21 cellular contexts compared by ENCODE assay signal in genomic region chr1:109579044-109579443, GRCh38. TPM values are rescaled to one million over a fixed set of nuclear protein-coding genes. Genes with fewer than 3 reads are reported as not detected.
DNase-seq lines count a peak whose midpoint lies in the region; ATAC-seq and TF ChIP-seq lines count a peak whose summit lies in the region.
"Had no signal": no experiment of that assay in that cellular context is flagged by ENCODE, and none has a peak within 500 bp of the region (broad histone marks: within the 10 kb centered on the region; RNA-seq: fewer than 3 reads in every experiment).

No MANE protein-coding gene starts in this region.

- in situ Hi-C loops in mammary epithelial cell (cut with MboI; ENCODE audit: low sequenced_read_pairs in 2 of 2) = no loop called here

- H3K79me2 ChIP-seq in mammary epithelial cell (ENCODE audit: insufficient read depth, low read length) = peaks cover 65% of the 10 kb centered on the region

- H3K4me3 ChIP-seq in A673 (ENCODE audit: low read depth, low read length, poor library complexity, severe bottlenecking) (no peak overlapping the region), mesenchymal stem cell (ENCODE audit: insufficient read depth in 1 of 2, low read depth in 1 of 2, low read length in 2 of 2) (no peak overlapping the region), mammary epithelial cell (replicated peaks in 1 of 3; ENCODE audit: insufficient read depth in 1 of 3, low read depth in 2 of 3, low read length in 3 of 3) (no peak overlapping the region)
- H3K4me3 ChIP-seq: colonic mucosa, lower lobe of right lung had no signal

- no peak overlapping the region for H4K8ac ChIP-seq in mesenchymal stem cell (ENCODE audit: low read length)

- H2BK120ac ChIP-seq in mesenchymal stem cell (ENCODE audit: low read depth, low read length) = no peak overlapping the region

- no peak overlapping the region for H4K91ac ChIP-seq in mesenchymal stem cell (ENCODE audit: low read length)

- no peak overlapping the region for H2AK5ac ChIP-seq in mesenchymal stem cell (ENCODE audit: low read length, severe bottlenecking)

- no TSS peak for BruUV-seq in A673 (replicated peaks; lab: Mats Ljungman, UMichigan)
- no TSS peak for BruUV-seq in mammary epithelial cell (replicated peaks; lab: Mats Ljungman, UMichigan)

- H3K79me1 ChIP-seq in mesenchymal stem cell (replicated peaks; ENCODE audit: low read length, poor library complexity, severe bottlenecking) = peaks cover 8% of the 10 kb centered on the region

- no peak overlapping the region for H2BK12ac ChIP-seq in mesenchymal stem cell (ENCODE audit: low read length in 2 of 2)

- no peak overlapping the region for H3K14ac ChIP-seq in mesenchymal stem cell (ENCODE audit: low read length in 2 of 2)

- DNase-seq in A673 (ENCODE audit: low spot score) (no peak), GM03348 (ENCODE audit: low spot score) (peak; percentile 16), caudate nucleus (lab: John Stamatoyannopoulos, UW) (no peak), mesenchymal stem cell (no peak), SKM-1 (lab: John Stamatoyannopoulos, UW; ENCODE audit: unreplicated experiment) (no peak), HK-2 (ENCODE audit: unreplicated experiment) (no peak), mammary epithelial cell (no peak)
- DNase-seq: activated naive CD8-positive, alpha-beta T cell treated with anti-CD3 and anti-CD28 coated beads, Interleukin-2, amount 10 ng/mL, durations not matched to agents 7 days and 5 days; BE2C; colonic mucosa; lower lobe of right lung; MM.1S; NCI-H2081; NCI-H526 treated with DMSO at 0.1 percent for 48 hours; stimulated activated CD4-positive, alpha-beta T cell treated with anti-CD3 and anti-CD28 coated beads, Interleukin-4, amount 100 ng/mL, for 24 hours had no signal

- dilution Hi-C loops in mammary epithelial cell (cut with HindIII; ENCODE audit: low sequenced_read_pairs) = no loop called here

- CTCF ChIA-PET in A673 (lab: Charles Lee) (no interaction called here), mammary epithelial cell (lab: Charles Lee; ENCODE audit: low non-redundant PET) (no interaction called here)

- no peak for ATAC-seq in HG02973 (IDR thresholded peaks at IDR 0.05; ENCODE audit: unreplicated experiment)
- ATAC-seq: lower lobe of right lung, sciatic nerve had no signal

- intact Hi-C loops in A673 (cut with micrococcal nuclease; ENCODE audit: unreplicated experiment) (no loop called here), mammary epithelial cell (cut with micrococcal nuclease) (no loop called here)

- H2BK15ac ChIP-seq in mesenchymal stem cell (ENCODE audit: low read depth, poor library complexity, severe bottlenecking) = no peak overlapping the region

- no peak overlapping the region for H3K18ac ChIP-seq in mesenchymal stem cell (ENCODE audit: low read depth in 1 of 2, low read length in 2 of 2)

- H2BK5ac ChIP-seq in mesenchymal stem cell (ENCODE audit: low read depth, low read length, poor library complexity, severe bottlenecking) = no peak overlapping the region

- TF ChIP-seq CTCF in A673 (conservative IDR thresholded peaks at IDR 0.05; ENCODE audit: low read depth, low read length) (no peak), mammary epithelial cell (conservative IDR thresholded peaks at IDR 0.05 in 1 of 2, IDR thresholded peaks at IDR 0.05 in 1 of 2; ENCODE audit: extremely low read depth in 1 of 2, insufficient read depth in 1 of 2, low read depth in 1 of 2, low read length in 2 of 2) (no peak)

- H3K27me3 ChIP-seq in A673 (replicated peaks; ENCODE audit: insufficient read depth, low read depth, low read length, poor library complexity) (no peaks in the 10 kb centered on the region), mesenchymal stem cell (ENCODE audit: control insufficient read depth in 1 of 2, insufficient read depth in 1 of 2, low read length in 2 of 2) (no peaks in the 10 kb centered on the region), mammary epithelial cell (ENCODE audit: insufficient read depth, low read length) (no peaks in the 10 kb centered on the region)
- H3K27me3 ChIP-seq: BE2C, colonic mucosa had no signal

- WGBS in mesenchymal stem cell = 100% methylated on average over 2 of the region's 3 CpGs
- 93% methylated on average over 3 of the region's 3 CpGs for WGBS in mammary epithelial cell (ENCODE audit: low coverage, missing lambda C conversion rate)

- no peak overlapping the region for H3K23ac ChIP-seq in mesenchymal stem cell (ENCODE audit: low read length in 2 of 2)

- H2AFZ ChIP-seq in mesenchymal stem cell (ENCODE audit: low read depth, low read length) (no peak overlapping the region), mammary epithelial cell (ENCODE audit: low read depth, low read length) (no peak overlapping the region)

- H3K27ac ChIP-seq in A673 (ENCODE audit: low read depth, low read length, poor library complexity, severe bottlenecking) (peak overlapping the region; percentile 3), caudate nucleus (ENCODE audit: low read depth, low read length) (peak overlapping the region; percentile 9), mesenchymal stem cell (ENCODE audit: low read length, poor library complexity, severe bottlenecking) (peak overlapping the region; percentile 43), mammary epithelial cell (ENCODE audit: insufficient read depth, low read depth, low read length) (no peak overlapping the region)
- H3K27ac ChIP-seq: colonic mucosa, lower lobe of right lung, VCaP had no signal

- H4K20me1 ChIP-seq in mammary epithelial cell (ENCODE audit: insufficient read depth, low read length) = no peaks in the 10 kb centered on the region

- H3K9me3 ChIP-seq in A673 (ENCODE audit: low read depth, low read length, poor library complexity, severe bottlenecking) (no peaks in the 10 kb centered on the region), mesenchymal stem cell (ENCODE audit: control insufficient read depth, low read length) (no peaks in the 10 kb centered on the region), mammary epithelial cell (replicated peaks; ENCODE audit: insufficient read depth, low read length) (no peaks in the 10 kb centered on the region)
- H3K9me3 ChIP-seq: BE2C, colonic mucosa, lower lobe of right lung had no signal

- H3K9ac ChIP-seq in mesenchymal stem cell (ENCODE audit: low read length) (no peak overlapping the region), mammary epithelial cell (ENCODE audit: insufficient read depth, low read length) (no peak overlapping the region)

- H3K4me2 ChIP-seq in mesenchymal stem cell (ENCODE audit: low read length, poor library complexity, severe bottlenecking) = no peak overlapping the region
- no peak overlapping the region for H3K4me2 ChIP-seq in mammary epithelial cell (ENCODE audit: insufficient read depth, low read depth, low read length)

- no peak overlapping the region for H3K4ac ChIP-seq in mesenchymal stem cell (ENCODE audit: low read depth in 1 of 2, low read length in 2 of 2)

- H3K36me3 ChIP-seq in A673 (ENCODE audit: insufficient read depth, low read length, poor library complexity, severe bottlenecking) (peaks cover 39% of the 10 kb centered on the region), mesenchymal stem cell (ENCODE audit: control insufficient read depth in 1 of 2, insufficient read depth in 2 of 2, low read depth in 1 of 2, low read length in 2 of 2) (peaks cover 14 to 80% of the 10 kb centered on the region in 2 experiments), mammary epithelial cell (ENCODE audit: insufficient read depth, low read length) (peaks cover 28% of the 10 kb centered on the region)
- H3K36me3 ChIP-seq: colonic mucosa had no signal

- H3K4me1 ChIP-seq in A673 (ENCODE audit: insufficient read depth, low read length, poor library complexity, severe bottlenecking) (no peaks in the 10 kb centered on the region), mesenchymal stem cell (ENCODE audit: control insufficient read depth, insufficient read depth, low read depth, low read length) (no peaks in the 10 kb centered on the region), mammary epithelial cell (ENCODE audit: insufficient read depth, low read length) (no peaks in the 10 kb centered on the region)
- H3K4me1 ChIP-seq: BE2C, colonic mucosa had no signal

- POLR2A ChIA-PET in A673 (lab: Charles Lee; ENCODE audit: low non-redundant PET) = no interaction called here

RNA-seq across cellular contexts. Expression of gene GNAI3, which starts 30.6 kb away (rescaled TPM):
- total RNA-seq in A673 (2021) (11.1 and 12.8 TPM in 2 replicates), mammary epithelial cell (10 to 100 TPM; 12.0 to 15.5 TPM)
- 6.2 TPM for polyA plus RNA-seq in mesenchymal stem cell (2013, experiment 1 of 2)
- polyA plus RNA-seq in mesenchymal stem cell (2013, experiment 2 of 2) = 6.5 TPM
- 8.2 TPM for polyA plus RNA-seq in mammary epithelial cell
- 15.2 TPM for polyA minus RNA-seq in mammary epithelial cell

RNA-seq across cellular contexts. Expression of gene GPR61, which starts 39.4 kb away (rescaled TPM):
- total RNA-seq in A673 (2021) (not detected in 2 replicates), mammary epithelial cell (under 1 TPM in 1 of 2 donors, not detected in 1; under 0.01 TPM)
- not detected for polyA plus RNA-seq in mesenchymal stem cell (2013, experiment 1 of 2)
- not detected for polyA plus RNA-seq in mesenchymal stem cell (2013, experiment 2 of 2)
- polyA plus RNA-seq in mammary epithelial cell = not detected
- not detected for polyA minus RNA-seq in mammary epithelial cell
- total RNA-seq: colonic mucosa, HT1080, lower lobe of right lung, sciatic nerve, ureter had no signal

RNA-seq across cellular contexts. Expression of gene GNAT2, which starts 40.4 kb away (rescaled TPM):
- not detected in 2 replicates for total RNA-seq in A673 (2021)
- 0.08 TPM for polyA plus RNA-seq in mesenchymal stem cell (2013, experiment 1 of 2)
- 0.26 TPM for polyA plus RNA-seq in mesenchymal stem cell (2013, experiment 2 of 2)
- total RNA-seq in mammary epithelial cell = not detected
- 0.20 TPM for polyA plus RNA-seq in mammary epithelial cell
- not detected for polyA minus RNA-seq in mammary epithelial cell
- total RNA-seq: lower lobe of right lung, sciatic nerve, ureter had no signal
- polyA plus RNA-seq: esophagus had no signal

RNA-seq across cellular contexts. Expression of gene AMPD2, which starts 40.6 kb away (rescaled TPM):
- total RNA-seq in A673 (2021) (119 and 132 TPM in 2 replicates), mammary epithelial cell (10 to 100 TPM; 29.7 to 45.2 TPM)
- polyA plus RNA-seq in mesenchymal stem cell (2013, experiment 1 of 2) = 61.6 TPM
- 55.5 TPM for polyA plus RNA-seq in mesenchymal stem cell (2013, experiment 2 of 2)
- 28.3 TPM for polyA plus RNA-seq in mammary epithelial cell
- 36.7 TPM for polyA minus RNA-seq in mammary epithelial cell
